Comparison of ENCODE assay signal across 27 cellular contexts in genomic region chr11:24559315-24559714, GRCh38.
"Had no signal": no experiment of that assay in that cellular context is flagged by ENCODE, and none has a peak within 500 bp of the region (broad histone marks: within the 10 kb centered on the region; RNA-seq: fewer than 3 reads in every experiment).

No MANE protein-coding gene starts in this region.

- H3K36me3 Mint-ChIP-seq: naive thymus-derived CD4-positive, alpha-beta T cell; natural killer cell; neural progenitor cell; stimulated activated effector memory CD8-positive, alpha-beta T cell treated with anti-CD3 and anti-CD28 coated beads, Interleukin-12 subunit alpha, Interleukin-12 subunit beta, amount 100 ng/mL, for 72 hours; stimulated activated naive B cell treated with anti-CD40 and anti-IgM and Interleukin-4, amounts not matched to agents 10 μg/mL and 1 μg/mL and 100 μg/mL, for 72 hours had no signal

- H3K9me3 ChIP-seq: psoas muscle, right lobe of liver, sigmoid colon, stomach, thoracic aorta, thyroid gland, tibial nerve, upper lobe of left lung, vagina had no signal

- H3K27ac ChIP-seq: neural progenitor cell, parathyroid adenoma, psoas muscle, right lobe of liver, sigmoid colon, stomach, thoracic aorta, thyroid gland, tibial nerve, upper lobe of left lung, vagina had no signal

- ATAC-seq: naive thymus-derived CD4-positive, alpha-beta T cell; natural killer cell; psoas muscle; right cardiac atrium; right lobe of liver; stimulated activated effector memory CD8-positive, alpha-beta T cell treated with anti-CD3 and anti-CD28 coated beads, Interleukin-12 subunit alpha, Interleukin-12 subunit beta, amount 100 ng/mL, for 72 hours; stimulated activated naive B cell treated with anti-CD40 and anti-IgM and Interleukin-4, amounts not matched to agents 10 μg/mL and 1 μg/mL and 100 μg/mL, for 72 hours had no signal

- DNase-seq: naive thymus-derived CD4-positive, alpha-beta T cell; natural killer cell; occipital lobe; posterior cingulate gyrus; psoas muscle; right cardiac atrium; right lobe of liver; sigmoid colon; small intestine; stimulated activated CD4-positive, alpha-beta T cell treated with anti-CD3 and anti-CD28 coated beads, Interleukin-15, amount 100 ng/mL, for 24 hours; stimulated activated CD4-positive, alpha-beta T cell treated with anti-CD3 and anti-CD28 coated beads, Interleukin-2, amount 100 ng/mL, for 24 hours; stimulated activated CD4-positive, alpha-beta T cell treated with anti-CD3 and anti-CD28 coated beads, Interleukin-2, amount 100 ng/mL, for 48 hours; stimulated activated CD4-positive, alpha-beta T cell treated with anti-CD3 and anti-CD28 coated beads, Interleukin-4, amount 100 ng/mL, for 24 hours; stimulated activated naive B cell treated with anti-CD40 and anti-IgM and Interleukin-4, amounts not matched to agents 10 μg/mL and 1 μg/mL and 100 μg/mL, for 72 hours; stimulated activated naive CD4-positive, alpha-beta T cell treated with Interleukin-2 at 50 U/mL for 16 hours; stomach; thyroid gland; trophoblast cell; upper lobe of left lung had no signal

- H3K9me3 Mint-ChIP-seq: nephron; neural progenitor cell; stimulated activated naive B cell treated with anti-CD40 and anti-IgM and Interleukin-4, amounts not matched to agents 10 μg/mL and 1 μg/mL and 100 μg/mL, for 72 hours had no signal

- H3K4me1 Mint-ChIP-seq: naive thymus-derived CD4-positive, alpha-beta T cell; natural killer cell; nephron; neural progenitor cell; stimulated activated effector memory CD8-positive, alpha-beta T cell treated with anti-CD3 and anti-CD28 coated beads, Interleukin-12 subunit alpha, Interleukin-12 subunit beta, amount 100 ng/mL, for 72 hours; stimulated activated naive B cell treated with anti-CD40 and anti-IgM and Interleukin-4, amounts not matched to agents 10 μg/mL and 1 μg/mL and 100 μg/mL, for 72 hours had no signal

- H3K36me3 ChIP-seq: neural progenitor cell, right lobe of liver, sigmoid colon, stomach, thoracic aorta, thyroid gland, tibial nerve, upper lobe of left lung, vagina had no signal

- H3K4me1 ChIP-seq: neural progenitor cell, parathyroid adenoma, psoas muscle, right lobe of liver, sigmoid colon, stomach, thyroid gland, tibial nerve, upper lobe of left lung, vagina had no signal

- H3K4me3 Mint-ChIP-seq: naive thymus-derived CD4-positive, alpha-beta T cell; natural killer cell; nephron; neural progenitor cell; stimulated activated effector memory CD8-positive, alpha-beta T cell treated with anti-CD3 and anti-CD28 coated beads, Interleukin-12 subunit alpha, Interleukin-12 subunit beta, amount 100 ng/mL, for 72 hours; stimulated activated naive B cell treated with anti-CD40 and anti-IgM and Interleukin-4, amounts not matched to agents 10 μg/mL and 1 μg/mL and 100 μg/mL, for 72 hours; stimulated activated naive CD8-positive, alpha-beta T cell treated with anti-CD3 and anti-CD28 coated beads, Interleukin-15, Interleukin-2, amounts not matched to agents 100 ng/mL and 50 ng/mL, for 24 hours had no signal

- H3K4me3 ChIP-seq: neural progenitor cell, psoas muscle, right lobe of liver, sigmoid colon, stomach, thoracic aorta, thyroid gland, tibial nerve, upper lobe of left lung, vagina had no signal

- H3K27ac Mint-ChIP-seq: naive thymus-derived CD4-positive, alpha-beta T cell; natural killer cell; neural progenitor cell; stimulated activated effector memory CD8-positive, alpha-beta T cell treated with anti-CD3 and anti-CD28 coated beads, Interleukin-12 subunit alpha, Interleukin-12 subunit beta, amount 100 ng/mL, for 72 hours; stimulated activated naive B cell treated with anti-CD40 and anti-IgM and Interleukin-4, amounts not matched to agents 10 μg/mL and 1 μg/mL and 100 μg/mL, for 72 hours; stimulated activated naive CD8-positive, alpha-beta T cell treated with anti-CD3 and anti-CD28 coated beads, Interleukin-15, Interleukin-2, amounts not matched to agents 100 ng/mL and 50 ng/mL, for 24 hours had no signal

- H3K27me3 Mint-ChIP-seq: naive thymus-derived CD4-positive, alpha-beta T cell; stimulated activated naive B cell treated with anti-CD40 and anti-IgM and Interleukin-4, amounts not matched to agents 10 μg/mL and 1 μg/mL and 100 μg/mL, for 72 hours; stimulated activated naive CD8-positive, alpha-beta T cell treated with anti-CD3 and anti-CD28 coated beads, Interleukin-15, Interleukin-2, amounts not matched to agents 100 ng/mL and 50 ng/mL, for 24 hours had no signal
